In genomic region chr4:158729716-158730559, GRCh38 we compare ENCODE assay signal across 8 cellular contexts. TPM values are rescaled to one million over a fixed set of nuclear protein-coding genes. Genes with fewer than 3 reads are reported as not detected.
A peak's percentile ranks its signal among the peaks of the same experiment; 100 is the strongest.
DNase-seq lines count a peak whose midpoint lies in the region; ATAC-seq and TF ChIP-seq lines count a peak whose summit lies in the region.

No MANE protein-coding gene starts in this region.

- H3K27me3 ChIP-seq in DOHH2 (ENCODE audit: control insufficient read depth, low read length): peaks cover 39% of the 10 kb centered on the region

- peaks cover 4% of the 10 kb centered on the region for H3K4me1 Mint-ChIP-seq in activated naive CD4-positive, alpha-beta T cell treated with anti-CD3 and anti-CD28 coated beads for 36 hours (ENCODE audit: low read depth)
- H3K4me1 Mint-ChIP-seq in stimulated activated memory B cell treated with anti-CD40 and anti-IgM and Interleukin-4, amounts not matched to agents 10 μg/mL and 1 μg/mL and 100 μg/mL, for 72 hours: no peaks in the 10 kb centered on the region

- DNase-seq in HT-29 (ENCODE audit: low spot score) (peak; percentile 71), RPMI8226 (peak; percentile 50), glomerular endothelial cell (ENCODE audit: extremely low read depth, low read depth, low spot score) (peak; percentile 44), posterior cingulate gyrus (peak; percentile 26 to 94 (median 74))
- DNase-seq in activated naive CD4-positive, alpha-beta T cell treated with anti-CD3 and anti-CD28 coated beads for 36 hours: peak; percentile 73

- TF ChIP-seq CTCF in DOHH2 (IDR thresholded peaks at IDR 0.05; ENCODE audit: low read depth, low read length, poor library complexity, severe bottlenecking): peak; percentile 68

- H3K27me3 Mint-ChIP-seq in activated naive CD4-positive, alpha-beta T cell treated with anti-CD3 and anti-CD28 coated beads for 36 hours (ENCODE audit: low read depth): peaks cover 26% of the 10 kb centered on the region
- peaks cover 56% of the 10 kb centered on the region for H3K27me3 Mint-ChIP-seq in stimulated activated memory B cell treated with anti-CD40 and anti-IgM and Interleukin-4, amounts not matched to agents 10 μg/mL and 1 μg/mL and 100 μg/mL, for 72 hours

- no peaks in the 10 kb centered on the region for H3K36me3 Mint-ChIP-seq in activated naive CD4-positive, alpha-beta T cell treated with anti-CD3 and anti-CD28 coated beads for 36 hours (ENCODE audit: low read depth)
- no peaks in the 10 kb centered on the region for H3K36me3 Mint-ChIP-seq in stimulated activated memory B cell treated with anti-CD40 and anti-IgM and Interleukin-4, amounts not matched to agents 10 μg/mL and 1 μg/mL and 100 μg/mL, for 72 hours

- H4K20me1 ChIP-seq in DOHH2 (ENCODE audit: control insufficient read depth, insufficient read depth, low read depth, low read length): no peaks in the 10 kb centered on the region

- H3K27ac ChIP-seq in DOHH2 (ENCODE audit: low read depth, low read length): no peak overlapping the region

- H3K4me3 ChIP-seq in DOHH2 (ENCODE audit: low read length): no peak overlapping the region

- H3F3A ChIP-seq in DOHH2 (ENCODE audit: control insufficient read depth, insufficient read depth): no peaks in the 10 kb centered on the region

- CTCF ChIA-PET in activated naive CD4-positive, alpha-beta T cell treated with anti-CD3 and anti-CD28 coated beads for 36 hours (lab: Charles Lee): interaction anchor here (0.7 to 1.3 kb wide), 3 partner anchors 86 to 127 kb away, joined by 3 to 11 read pairs (median 3); no protein-coding TSS in a partner anchor

- no peaks in the 10 kb centered on the region for H3K9me3 Mint-ChIP-seq in activated naive CD4-positive, alpha-beta T cell treated with anti-CD3 and anti-CD28 coated beads for 36 hours
- no peaks in the 10 kb centered on the region for H3K9me3 Mint-ChIP-seq in stimulated activated memory B cell treated with anti-CD40 and anti-IgM and Interleukin-4, amounts not matched to agents 10 μg/mL and 1 μg/mL and 100 μg/mL, for 72 hours

- H3K4me3 Mint-ChIP-seq in activated naive CD4-positive, alpha-beta T cell treated with anti-CD3 and anti-CD28 coated beads for 36 hours: no peak overlapping the region
- no peak overlapping the region for H3K4me3 Mint-ChIP-seq in stimulated activated memory B cell treated with anti-CD40 and anti-IgM and Interleukin-4, amounts not matched to agents 10 μg/mL and 1 μg/mL and 100 μg/mL, for 72 hours

- H3K4me1 ChIP-seq in DOHH2 (ENCODE audit: control insufficient read depth, low read length): no peaks in the 10 kb centered on the region

- peak; percentile 88 for ATAC-seq in GM21367 (IDR thresholded peaks at IDR 0.05; ENCODE audit: unreplicated experiment)
- no peak for ATAC-seq in stimulated activated memory B cell treated with anti-CD40 and anti-IgM and Interleukin-4, amounts not matched to agents 10 μg/mL and 1 μg/mL and 100 μg/mL, for 72 hours

- H3K27ac Mint-ChIP-seq in activated naive CD4-positive, alpha-beta T cell treated with anti-CD3 and anti-CD28 coated beads for 36 hours: no peak overlapping the region
- H3K27ac Mint-ChIP-seq in stimulated activated memory B cell treated with anti-CD40 and anti-IgM and Interleukin-4, amounts not matched to agents 10 μg/mL and 1 μg/mL and 100 μg/mL, for 72 hours: no peak overlapping the region

- H3K4me2 ChIP-seq in DOHH2 (ENCODE audit: low read length): no peak overlapping the region

- H3K79me2 ChIP-seq in DOHH2 (ENCODE audit: control insufficient read depth, low read length): no peaks in the 10 kb centered on the region

- H3K9me3 ChIP-seq in DOHH2 (ENCODE audit: control insufficient read depth, insufficient read depth, low read length): no peaks in the 10 kb centered on the region

- H3K9me2 ChIP-seq in DOHH2 (replicated peaks; ENCODE audit: control insufficient read depth, low read length): no peaks in the 10 kb centered on the region

- intact Hi-C loops in activated naive CD4-positive, alpha-beta T cell treated with anti-CD3 and anti-CD28 coated beads for 36 hours (cut with micrococcal nuclease): loop anchor here (1.0 kb wide), 4 partner anchors 120 to 716 kb away; no protein-coding TSS in a partner anchor
- intact Hi-C loops in posterior cingulate gyrus (cut with DNase I): loop anchor here (1.0 to 5.0 kb wide), 5 partner anchors 37 to 717 kb away; partner anchors contain the start of gene FNIP2

- H3K36me3 ChIP-seq in DOHH2 (ENCODE audit: control insufficient read depth, low read length): no peaks in the 10 kb centered on the region

RNA-seq across cellular contexts. Expression of gene PPID, which starts 6.7 kb away (rescaled TPM):
- 10.5 and 10.6 TPM in 2 replicates for total RNA-seq in HT-29 (2014; rRNA removed; shearing (Covaris generic))
- 10 to 100 TPM; 55.4 to 55.6 TPM for total RNA-seq in activated naive CD4-positive, alpha-beta T cell treated with anti-CD3 and anti-CD28 coated beads for 36 hours
- total RNA-seq in glomerular endothelial cell: 33.2 and 35.5 TPM in 2 replicates

RNA-seq across cellular contexts. Expression of gene FNIP2, which starts 38.9 kb away (rescaled TPM):
- total RNA-seq in HT-29 (2014; rRNA removed; shearing (Covaris generic)): 13.4 and 15.1 TPM in 2 replicates
- total RNA-seq in activated naive CD4-positive, alpha-beta T cell treated with anti-CD3 and anti-CD28 coated beads for 36 hours: 10 to 100 TPM; 10.1 to 11.3 TPM
- total RNA-seq in glomerular endothelial cell: 24.2 and 25.2 TPM in 2 replicates

RNA-seq across cellular contexts. Expression of gene ETFDH, which starts 57.8 kb away (rescaled TPM):
- total RNA-seq in HT-29 (2014; rRNA removed; shearing (Covaris generic)): 4.8 and 5.3 TPM in 2 replicates
- total RNA-seq in activated naive CD4-positive, alpha-beta T cell treated with anti-CD3 and anti-CD28 coated beads for 36 hours: 10 to 100 TPM; 35.4 to 36.8 TPM
- 20.0 and 33.1 TPM in 2 replicates for total RNA-seq in glomerular endothelial cell

RNA-seq across cellular contexts. Expression of gene C4orf46, which starts 58.3 kb away (rescaled TPM):
- total RNA-seq in HT-29 (2014; rRNA removed; shearing (Covaris generic)): 2.3 and 3.3 TPM in 2 replicates
- 10 to 100 TPM; 18.9 to 20.9 TPM for total RNA-seq in activated naive CD4-positive, alpha-beta T cell treated with anti-CD3 and anti-CD28 coated beads for 36 hours
- total RNA-seq in glomerular endothelial cell: 11.1 and 13.8 TPM in 2 replicates
